ENCODE assay signal across 1 cellular context in the genomic region with DNA sequence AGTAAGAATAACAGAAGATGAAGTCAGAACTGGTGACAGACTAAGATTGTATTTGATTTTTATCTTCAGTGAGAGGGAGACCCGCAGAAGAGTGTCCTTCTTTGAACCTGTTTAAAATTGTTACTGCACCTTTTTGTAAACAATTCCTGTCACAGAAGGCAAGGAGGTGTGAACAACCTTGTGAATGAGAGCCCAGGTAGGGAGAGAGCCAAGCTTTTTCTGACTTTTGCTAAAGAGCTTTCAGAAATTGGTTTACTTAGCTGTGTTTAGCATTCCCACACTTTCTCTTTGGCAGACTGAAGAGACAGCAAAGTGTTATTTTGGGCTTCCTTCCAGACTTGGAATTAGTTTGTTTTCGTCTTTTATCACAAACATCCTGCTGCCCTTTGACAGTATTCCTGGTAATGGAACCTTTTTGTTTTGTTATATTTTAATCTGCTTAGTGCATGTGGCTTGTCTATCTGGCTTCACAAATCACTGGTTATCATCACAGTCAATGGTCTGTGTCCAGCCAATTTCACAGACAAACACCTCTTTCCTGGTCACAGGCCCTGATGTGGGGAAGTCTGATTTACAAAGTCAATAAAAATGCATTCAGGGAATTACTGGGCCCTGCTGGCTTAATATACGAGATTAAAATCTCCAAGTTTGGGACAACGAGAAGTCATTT.
TF ChIP-seq lines count a peak whose summit lies in the region.

No MANE protein-coding gene starts in this region.

TF ChIP-seq in H1, 55 proteins besides CTCF, POLR2A, EP300 and RAD21:
- TF ChIP-seq, protein P1, sequence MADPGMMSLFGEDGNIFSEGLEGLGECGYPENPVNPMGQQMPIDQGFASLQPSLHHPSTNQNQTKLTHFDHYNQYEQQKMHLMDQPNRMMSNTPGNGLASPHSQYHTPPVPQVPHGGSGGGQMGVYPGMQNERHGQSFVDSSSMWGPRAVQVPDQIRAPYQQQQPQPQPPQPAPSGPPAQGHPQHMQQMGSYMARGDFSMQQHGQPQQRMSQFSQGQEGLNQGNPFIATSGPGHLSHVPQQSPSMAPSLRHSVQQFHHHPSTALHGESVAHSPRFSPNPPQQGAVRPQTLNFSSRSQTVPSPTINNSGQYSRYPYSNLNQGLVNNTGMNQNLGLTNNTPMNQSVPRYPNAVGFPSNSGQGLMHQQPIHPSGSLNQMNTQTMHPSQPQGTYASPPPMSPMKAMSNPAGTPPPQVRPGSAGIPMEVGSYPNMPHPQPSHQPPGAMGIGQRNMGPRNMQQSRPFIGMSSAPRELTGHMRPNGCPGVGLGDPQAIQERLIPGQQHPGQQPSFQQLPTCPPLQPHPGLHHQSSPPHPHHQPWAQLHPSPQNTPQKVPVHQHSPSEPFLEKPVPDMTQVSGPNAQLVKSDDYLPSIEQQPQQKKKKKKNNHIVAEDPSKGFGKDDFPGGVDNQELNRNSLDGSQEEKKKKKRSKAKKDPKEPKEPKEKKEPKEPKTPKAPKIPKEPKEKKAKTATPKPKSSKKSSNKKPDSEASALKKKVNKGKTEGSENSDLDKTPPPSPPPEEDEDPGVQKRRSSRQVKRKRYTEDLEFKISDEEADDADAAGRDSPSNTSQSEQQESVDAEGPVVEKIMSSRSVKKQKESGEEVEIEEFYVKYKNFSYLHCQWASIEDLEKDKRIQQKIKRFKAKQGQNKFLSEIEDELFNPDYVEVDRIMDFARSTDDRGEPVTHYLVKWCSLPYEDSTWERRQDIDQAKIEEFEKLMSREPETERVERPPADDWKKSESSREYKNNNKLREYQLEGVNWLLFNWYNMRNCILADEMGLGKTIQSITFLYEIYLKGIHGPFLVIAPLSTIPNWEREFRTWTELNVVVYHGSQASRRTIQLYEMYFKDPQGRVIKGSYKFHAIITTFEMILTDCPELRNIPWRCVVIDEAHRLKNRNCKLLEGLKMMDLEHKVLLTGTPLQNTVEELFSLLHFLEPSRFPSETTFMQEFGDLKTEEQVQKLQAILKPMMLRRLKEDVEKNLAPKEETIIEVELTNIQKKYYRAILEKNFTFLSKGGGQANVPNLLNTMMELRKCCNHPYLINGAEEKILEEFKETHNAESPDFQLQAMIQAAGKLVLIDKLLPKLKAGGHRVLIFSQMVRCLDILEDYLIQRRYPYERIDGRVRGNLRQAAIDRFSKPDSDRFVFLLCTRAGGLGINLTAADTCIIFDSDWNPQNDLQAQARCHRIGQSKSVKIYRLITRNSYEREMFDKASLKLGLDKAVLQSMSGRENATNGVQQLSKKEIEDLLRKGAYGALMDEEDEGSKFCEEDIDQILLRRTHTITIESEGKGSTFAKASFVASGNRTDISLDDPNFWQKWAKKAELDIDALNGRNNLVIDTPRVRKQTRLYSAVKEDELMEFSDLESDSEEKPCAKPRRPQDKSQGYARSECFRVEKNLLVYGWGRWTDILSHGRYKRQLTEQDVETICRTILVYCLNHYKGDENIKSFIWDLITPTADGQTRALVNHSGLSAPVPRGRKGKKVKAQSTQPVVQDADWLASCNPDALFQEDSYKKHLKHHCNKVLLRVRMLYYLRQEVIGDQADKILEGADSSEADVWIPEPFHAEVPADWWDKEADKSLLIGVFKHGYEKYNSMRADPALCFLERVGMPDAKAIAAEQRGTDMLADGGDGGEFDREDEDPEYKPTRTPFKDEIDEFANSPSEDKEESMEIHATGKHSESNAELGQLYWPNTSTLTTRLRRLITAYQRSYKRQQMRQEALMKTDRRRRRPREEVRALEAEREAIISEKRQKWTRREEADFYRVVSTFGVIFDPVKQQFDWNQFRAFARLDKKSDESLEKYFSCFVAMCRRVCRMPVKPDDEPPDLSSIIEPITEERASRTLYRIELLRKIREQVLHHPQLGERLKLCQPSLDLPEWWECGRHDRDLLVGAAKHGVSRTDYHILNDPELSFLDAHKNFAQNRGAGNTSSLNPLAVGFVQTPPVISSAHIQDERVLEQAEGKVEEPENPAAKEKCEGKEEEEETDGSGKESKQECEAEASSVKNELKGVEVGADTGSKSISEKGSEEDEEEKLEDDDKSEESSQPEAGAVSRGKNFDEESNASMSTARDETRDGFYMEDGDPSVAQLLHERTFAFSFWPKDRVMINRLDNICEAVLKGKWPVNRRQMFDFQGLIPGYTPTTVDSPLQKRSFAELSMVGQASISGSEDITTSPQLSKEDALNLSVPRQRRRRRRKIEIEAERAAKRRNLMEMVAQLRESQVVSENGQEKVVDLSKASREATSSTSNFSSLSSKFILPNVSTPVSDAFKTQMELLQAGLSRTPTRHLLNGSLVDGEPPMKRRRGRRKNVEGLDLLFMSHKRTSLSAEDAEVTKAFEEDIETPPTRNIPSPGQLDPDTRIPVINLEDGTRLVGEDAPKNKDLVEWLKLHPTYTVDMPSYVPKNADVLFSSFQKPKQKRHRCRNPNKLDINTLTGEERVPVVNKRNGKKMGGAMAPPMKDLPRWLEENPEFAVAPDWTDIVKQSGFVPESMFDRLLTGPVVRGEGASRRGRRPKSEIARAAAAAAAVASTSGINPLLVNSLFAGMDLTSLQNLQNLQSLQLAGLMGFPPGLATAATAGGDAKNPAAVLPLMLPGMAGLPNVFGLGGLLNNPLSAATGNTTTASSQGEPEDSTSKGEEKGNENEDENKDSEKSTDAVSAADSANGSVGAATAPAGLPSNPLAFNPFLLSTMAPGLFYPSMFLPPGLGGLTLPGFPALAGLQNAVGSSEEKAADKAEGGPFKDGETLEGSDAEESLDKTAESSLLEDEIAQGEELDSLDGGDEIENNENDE (IDR thresholded peaks at IDR 0.05; ENCODE audit: insufficient replicate concordance, low read length), result no peak
- TF ChIP-seq SIN3A (conservative IDR thresholded peaks at IDR 0.05 in 1 of 2, IDR thresholded peaks at IDR 0.05 in 1 of 2; ENCODE audit: low read depth in 1 of 2, low read length in 2 of 2) (no peak), KDM5A (IDR thresholded peaks at IDR 0.05; ENCODE audit: low read length) (no peak), RBBP5 (IDR thresholded peaks at IDR 0.05; ENCODE audit: borderline replicate concordance, low read depth, low read length) (no peak)
TF ChIP-seq in H1: peak in this region for 0.
